Comparison of ENCODE assay signal across 1 cellular context in genomic region chr12:56189336-56189917, GRCh38.
TF ChIP-seq lines count a peak whose summit lies in the region.

Gene SMARCC2, minus strand, starts transcription at chr12:56189483. Its CDS starts 22 bp downstream, at chr12:56189461.

TF ChIP-seq in HepG2, 621 proteins besides CTCF, POLR2A, EP300 and RAD21 (continued from another document and continues in another):
- TF ChIP-seq GATAD1 (CRISPR knock-in tag; IDR thresholded peaks at IDR 0.05) (0 out of 2 replicates have a peak, but pooled peaks have one; percentile 36), DR1 (CRISPR knock-in tag; IDR thresholded peaks at IDR 0.05) (no peak), ZFAT (CRISPR knock-in tag; conservative IDR thresholded peaks at IDR 0.05) (no peak), ZNF549 (CRISPR knock-in tag; IDR thresholded peaks at IDR 0.05) (no peak), TIGD3 (CRISPR knock-in tag; IDR thresholded peaks at IDR 0.05; ENCODE audit: borderline replicate concordance) (no peak), ZBTB20 (CRISPR knock-in tag; IDR thresholded peaks at IDR 0.05; ENCODE audit: borderline replicate concordance, low read depth) (no peak), ZSCAN20 (CRISPR knock-in tag; IDR thresholded peaks at IDR 0.05; ENCODE audit: borderline replicate concordance) (no peak), ZNF609 (CRISPR knock-in tag; IDR thresholded peaks at IDR 0.05; ENCODE audit: borderline replicate concordance) (no peak), ZBTB49 (CRISPR knock-in tag; IDR thresholded peaks at IDR 0.05; ENCODE audit: borderline replicate concordance) (no peak), MED13 (CRISPR knock-in tag; IDR thresholded peaks at IDR 0.05) (no peak), ZNF441 (CRISPR knock-in tag; IDR thresholded peaks at IDR 0.05; ENCODE audit: borderline replicate concordance) (no peak), ZNF556 (CRISPR knock-in tag; IDR thresholded peaks at IDR 0.05; ENCODE audit: borderline replicate concordance) (no peak), ZNF317 (CRISPR knock-in tag; IDR thresholded peaks at IDR 0.05) (no peak), SNAPC2 (CRISPR knock-in tag; IDR thresholded peaks at IDR 0.05) (no peak), ATF3 (CRISPR knock-in tag; IDR thresholded peaks at IDR 0.05) (no peak), GABPB1 (CRISPR knock-in tag; IDR thresholded peaks at IDR 0.05) (peak; percentile 9; the same call in 1 of the 2 replicates), BHLHE40 (IDR thresholded peaks at IDR 0.05; ENCODE audit: low read length) (peak; percentile 50; the same call in 1 of the 2 replicates), HNRNPUL1 (IDR thresholded peaks at IDR 0.05; ENCODE audit: low read depth, low read length) (no peak), SMAD1 (CRISPR knock-in tag; IDR thresholded peaks at IDR 0.05; ENCODE audit: borderline replicate concordance, low read depth) (no peak), ZNF275 (CRISPR knock-in tag; IDR thresholded peaks at IDR 0.05; ENCODE audit: borderline replicate concordance) (0 out of 2 replicates have a peak, but pooled peaks have one; percentile 6), ZNF678 (CRISPR knock-in tag; IDR thresholded peaks at IDR 0.05) (no peak), ZNF18 (CRISPR knock-in tag; IDR thresholded peaks at IDR 0.05; ENCODE audit: insufficient replicate concordance) (peak; percentile 53), ZNF572 (CRISPR knock-in tag; IDR thresholded peaks at IDR 0.05) (no peak), THYN1 (CRISPR knock-in tag; IDR thresholded peaks at IDR 0.05; ENCODE audit: borderline replicate concordance, low read depth) (no peak), PHF20 (CRISPR knock-in tag; IDR thresholded peaks at IDR 0.05) (no peak), TOE1 (CRISPR knock-in tag; IDR thresholded peaks at IDR 0.05) (peak; percentile 21; the same call in 1 of the 2 replicates), ZNF207 (IDR thresholded peaks at IDR 0.05; ENCODE audit: borderline replicate concordance) (no peak), ZNF788 (CRISPR knock-in tag; IDR thresholded peaks at IDR 0.05; ENCODE audit: borderline replicate concordance) (no peak), NR2F6 (IDR thresholded peaks at IDR 0.05) (no peak), NR2F6 (CRISPR knock-in tag; IDR thresholded peaks at IDR 0.05) (peak; percentile 24; the same call in 1 of the 2 replicates), ELK4 (CRISPR knock-in tag; IDR thresholded peaks at IDR 0.05; ENCODE audit: borderline replicate concordance) (no peak), THAP9 (CRISPR knock-in tag; IDR thresholded peaks at IDR 0.05; ENCODE audit: borderline replicate concordance) (no peak), ZNF616 (CRISPR knock-in tag; IDR thresholded peaks at IDR 0.05; ENCODE audit: low read depth) (no peak), EEA1 (CRISPR knock-in tag; IDR thresholded peaks at IDR 0.05; ENCODE audit: borderline replicate concordance) (no peak), RCOR2 (CRISPR knock-in tag; IDR thresholded peaks at IDR 0.05) (no peak), FOXC1 (CRISPR knock-in tag; IDR thresholded peaks at IDR 0.05; ENCODE audit: borderline replicate concordance) (no peak), IRF9 (CRISPR knock-in tag; IDR thresholded peaks at IDR 0.05; ENCODE audit: borderline replicate concordance) (no peak), RBAK (CRISPR knock-in tag; IDR thresholded peaks at IDR 0.05) (no peak), ZNF574 (CRISPR knock-in tag; IDR thresholded peaks at IDR 0.05) (peak; percentile 95), ZNF577 (CRISPR knock-in tag; IDR thresholded peaks at IDR 0.05; ENCODE audit: borderline replicate concordance, low read depth) (no peak), PLSCR1 (CRISPR knock-in tag; IDR thresholded peaks at IDR 0.05; ENCODE audit: borderline replicate concordance) (no peak)
